1 cellular context compared by ENCODE assay signal in genomic region chr5:1161832-1162229, GRCh38.
TF ChIP-seq lines count a peak whose summit lies in the region.

No MANE protein-coding gene starts in this region.

TF ChIP-seq in HepG2, 621 proteins besides CTCF, POLR2A, EP300 and RAD21 (continued from another document):
- no peak for TF ChIP-seq HNRNPH1 (optimal IDR thresholded peaks at IDR 0.05; ENCODE audit: low read depth, low read length)
- TF ChIP-seq, protein P1, sequence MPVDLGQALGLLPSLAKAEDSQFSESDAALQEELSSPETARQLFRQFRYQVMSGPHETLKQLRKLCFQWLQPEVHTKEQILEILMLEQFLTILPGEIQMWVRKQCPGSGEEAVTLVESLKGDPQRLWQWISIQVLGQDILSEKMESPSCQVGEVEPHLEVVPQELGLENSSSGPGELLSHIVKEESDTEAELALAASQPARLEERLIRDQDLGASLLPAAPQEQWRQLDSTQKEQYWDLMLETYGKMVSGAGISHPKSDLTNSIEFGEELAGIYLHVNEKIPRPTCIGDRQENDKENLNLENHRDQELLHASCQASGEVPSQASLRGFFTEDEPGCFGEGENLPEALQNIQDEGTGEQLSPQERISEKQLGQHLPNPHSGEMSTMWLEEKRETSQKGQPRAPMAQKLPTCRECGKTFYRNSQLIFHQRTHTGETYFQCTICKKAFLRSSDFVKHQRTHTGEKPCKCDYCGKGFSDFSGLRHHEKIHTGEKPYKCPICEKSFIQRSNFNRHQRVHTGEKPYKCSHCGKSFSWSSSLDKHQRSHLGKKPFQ (CRISPR knock-in tag; IDR thresholded peaks at IDR 0.05; ENCODE audit: insufficient replicate concordance), result no peak
- TF ChIP-seq MEF2D (CRISPR knock-in tag; IDR thresholded peaks at IDR 0.05), result no peak
- TF ChIP-seq ZBTB7B (CRISPR knock-in tag; IDR thresholded peaks at IDR 0.05), result 0 out of 2 replicates have a peak, but pooled peaks have one; percentile 1
- peak; percentile 33 for TF ChIP-seq ZEB1 (IDR thresholded peaks at IDR 0.05; ENCODE audit: insufficient replicate concordance, low read depth)
- TF ChIP-seq, protein P2, sequence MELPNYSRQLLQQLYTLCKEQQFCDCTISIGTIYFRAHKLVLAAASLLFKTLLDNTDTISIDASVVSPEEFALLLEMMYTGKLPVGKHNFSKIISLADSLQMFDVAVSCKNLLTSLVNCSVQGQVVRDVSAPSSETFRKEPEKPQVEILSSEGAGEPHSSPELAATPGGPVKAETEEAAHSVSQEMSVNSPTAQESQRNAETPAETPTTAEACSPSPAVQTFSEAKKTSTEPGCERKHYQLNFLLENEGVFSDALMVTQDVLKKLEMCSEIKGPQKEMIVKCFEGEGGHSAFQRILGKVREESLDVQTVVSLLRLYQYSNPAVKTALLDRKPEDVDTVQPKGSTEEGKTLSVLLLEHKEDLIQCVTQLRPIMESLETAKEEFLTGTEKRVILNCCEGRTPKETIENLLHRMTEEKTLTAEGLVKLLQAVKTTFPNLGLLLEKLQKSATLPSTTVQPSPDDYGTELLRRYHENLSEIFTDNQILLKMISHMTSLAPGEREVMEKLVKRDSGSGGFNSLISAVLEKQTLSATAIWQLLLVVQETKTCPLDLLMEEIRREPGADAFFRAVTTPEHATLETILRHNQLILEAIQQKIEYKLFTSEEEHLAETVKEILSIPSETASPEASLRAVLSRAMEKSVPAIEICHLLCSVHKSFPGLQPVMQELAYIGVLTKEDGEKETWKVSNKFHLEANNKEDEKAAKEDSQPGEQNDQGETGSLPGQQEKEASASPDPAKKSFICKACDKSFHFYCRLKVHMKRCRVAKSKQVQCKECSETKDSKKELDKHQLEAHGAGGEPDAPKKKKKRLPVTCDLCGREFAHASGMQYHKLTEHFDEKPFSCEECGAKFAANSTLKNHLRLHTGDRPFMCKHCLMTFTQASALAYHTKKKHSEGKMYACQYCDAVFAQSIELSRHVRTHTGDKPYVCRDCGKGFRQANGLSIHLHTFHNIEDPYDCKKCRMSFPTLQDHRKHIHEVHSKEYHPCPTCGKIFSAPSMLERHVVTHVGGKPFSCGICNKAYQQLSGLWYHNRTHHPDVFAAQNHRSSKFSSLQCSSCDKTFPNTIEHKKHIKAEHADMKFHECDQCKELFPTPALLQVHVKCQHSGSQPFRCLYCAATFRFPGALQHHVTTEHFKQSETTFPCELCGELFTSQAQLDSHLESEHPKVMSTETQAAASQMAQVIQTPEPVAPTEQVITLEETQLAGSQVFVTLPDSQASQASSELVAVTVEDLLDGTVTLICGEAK (IDR thresholded peaks at IDR 0.05), result no peak
- TF ChIP-seq, protein P2 (CRISPR knock-in tag; IDR thresholded peaks at IDR 0.05), result 0 out of 2 replicates have a peak, but pooled peaks have one; percentile 33
- TF ChIP-seq ZNF121 (CRISPR knock-in tag; IDR thresholded peaks at IDR 0.05), result no peak
- TF ChIP-seq ZNF280B (CRISPR knock-in tag; IDR thresholded peaks at IDR 0.05; ENCODE audit: borderline replicate concordance), result peak; percentile 39; the same call in 1 of the 2 replicates
- peak; percentile 72 for TF ChIP-seq RBFOX2 (IDR thresholded peaks at IDR 0.05; ENCODE audit: low read depth, low read length)
- no peak for TF ChIP-seq ETV6 (CRISPR knock-in tag; conservative IDR thresholded peaks at IDR 0.05)
- peak; percentile 78; the same call in 1 of the 2 replicates for TF ChIP-seq HNRNPL (IDR thresholded peaks at IDR 0.05; ENCODE audit: low read depth, low read length)
- 0 out of 2 replicates have a peak, but pooled peaks have one; percentile 27 for TF ChIP-seq RFXAP (CRISPR knock-in tag; IDR thresholded peaks at IDR 0.05; ENCODE audit: borderline replicate concordance)
- peak; percentile 6 for TF ChIP-seq HNRNPLL (IDR thresholded peaks at IDR 0.05; ENCODE audit: low read depth, low read length, poor library complexity, severe bottlenecking)
